ENCODE assay signal across 8 cellular contexts in the genomic region with DNA sequence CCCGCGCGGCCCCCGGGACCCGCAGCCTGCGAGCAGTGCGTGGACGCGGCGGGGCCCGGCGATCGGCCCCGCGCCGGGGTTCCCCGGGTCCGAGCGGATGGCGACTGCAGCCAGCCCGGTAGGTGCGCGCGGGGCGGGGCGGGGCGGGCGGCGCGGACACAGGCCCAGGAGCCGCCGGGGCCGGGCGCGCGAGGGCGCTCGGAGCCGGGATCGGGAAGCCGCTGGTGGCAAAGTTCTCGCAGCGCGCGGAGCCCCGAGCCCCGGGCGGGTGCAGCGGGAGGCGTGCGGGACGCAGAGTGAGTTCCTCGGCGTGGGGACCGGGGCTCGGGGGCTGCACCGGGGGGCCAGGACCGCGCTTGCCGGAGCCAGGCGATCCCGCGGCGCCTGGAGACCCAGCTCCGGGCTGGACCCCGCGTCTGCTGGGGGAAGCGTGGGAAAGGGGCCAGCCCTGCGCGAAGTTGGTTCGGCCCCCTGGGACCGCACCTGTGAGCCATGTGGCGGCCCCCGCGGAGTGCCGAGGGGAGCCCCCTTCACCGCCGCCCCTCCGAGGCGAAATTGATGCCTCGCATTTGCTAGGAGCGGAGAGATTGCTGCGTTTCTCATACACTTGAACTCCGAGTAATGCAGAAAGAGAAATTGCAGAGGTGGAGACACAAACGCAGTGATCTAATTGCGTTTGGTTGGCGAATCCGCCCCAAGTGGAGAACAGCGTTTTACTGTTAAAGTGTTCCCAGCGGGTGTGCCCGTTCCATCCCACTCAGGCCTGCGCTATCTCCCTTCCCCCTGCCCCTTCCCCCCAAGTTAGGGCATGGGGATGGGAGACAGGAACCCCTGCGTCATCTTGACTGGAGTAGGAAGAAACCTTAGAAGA.
DNase-seq lines count a peak whose midpoint lies in the region; ATAC-seq and TF ChIP-seq lines count a peak whose summit lies in the region.

No MANE protein-coding gene starts in this region.

- H3K36me3 Mint-ChIP-seq in mesothelial cell of epicardium (no peaks in the 10 kb centered on the region), type B pancreatic cell (no peaks in the 10 kb centered on the region)

- H3K9me3 Mint-ChIP-seq in mesothelial cell of epicardium: no peaks in the 10 kb centered on the region
- no peaks in the 10 kb centered on the region for H3K9me3 Mint-ChIP-seq in type B pancreatic cell

- peak overlapping the region; percentile 84 for H3K4me3 Mint-ChIP-seq in mesothelial cell of epicardium
- peak overlapping the region; percentile 95 for H3K4me3 Mint-ChIP-seq in type B pancreatic cell

- H3K27ac Mint-ChIP-seq in mesothelial cell of epicardium: peak overlapping the region; percentile 30
- peak overlapping the region; percentile 63 for H3K27ac Mint-ChIP-seq in type B pancreatic cell

- peak overlapping the region; percentile 67 for H3K4me3 ChIP-seq in AG09309 (ENCODE audit: control insufficient read depth, low read depth, low read length)

- no peak for DNase-seq in AG09309 (ENCODE audit: low read depth)
- DNase-seq in UCSD-AML1 (lab: John Stamatoyannopoulos, UW; ENCODE audit: unreplicated experiment): peak; percentile 31
- DNase-seq in epidermal melanocyte (ENCODE audit: insufficient read length, low spot score): peak; percentile 82
- DNase-seq in mesothelial cell of epicardium (ENCODE audit: low spot score in 2 of 2, unreplicated experiment in 2 of 2): peak in 1 of 2 experiments; percentile 62
- no peak for DNase-seq in type B pancreatic cell (ENCODE audit: extremely low spot score, unreplicated experiment)
- DNase-seq in NCI-H524 treated with DMSO at 0.1 percent for 48 hours (lab: John Stamatoyannopoulos, UW): no peak
- no peak for DNase-seq in NCI-H187 treated with DMSO at 0.1 percent for 48 hours (lab: John Stamatoyannopoulos, UW)

- peaks cover 1% of the 10 kb centered on the region for H3K27me3 Mint-ChIP-seq in mesothelial cell of epicardium (ENCODE audit: low read depth)
- H3K27me3 Mint-ChIP-seq in type B pancreatic cell: peaks cover 13% of the 10 kb centered on the region

- TF ChIP-seq CTCF in AG09309 (IDR thresholded peaks at IDR 0.05; ENCODE audit: control insufficient read depth, insufficient read depth, low read depth, low read length, missing control alignments) (no peak), mesothelial cell of epicardium (IDR thresholded peaks at IDR 0.05; ENCODE audit: unreplicated experiment) (no peak), type B pancreatic cell (conservative IDR thresholded peaks at IDR 0.05) (no peak)

- peak; percentile 34 for ATAC-seq in GM18498 (IDR thresholded peaks at IDR 0.05; ENCODE audit: unreplicated experiment)

- H3K4me1 Mint-ChIP-seq in mesothelial cell of epicardium: peaks cover 49% of the 10 kb centered on the region
- H3K4me1 Mint-ChIP-seq in type B pancreatic cell (ENCODE audit: unreplicated experiment): peaks cover 48% of the 10 kb centered on the region

Comparison
In these comparisons a context has a peak if more than half of its experiments do, and no peak if none do; other contexts are left out.
1. DNase-seq: peak in UCSD-AML1 (single experiment) and epidermal melanocyte (single experiment); none in AG09309 (single experiment), type B pancreatic cell (single experiment), NCI-H524 treated with DMSO at 0.1 percent for 48 hours (single experiment) and NCI-H187 treated with DMSO at 0.1 percent for 48 hours (single experiment).